In genomic region chr1:57381871-57382270, GRCh38 we compare ENCODE assay signal across 27 cellular contexts. TPM values are rescaled to one million over a fixed set of nuclear protein-coding genes. Genes with fewer than 3 reads are reported as not detected.
"Had no signal": no experiment of that assay in that cellular context is flagged by ENCODE, and none has a peak within 500 bp of the region (broad histone marks: within the 10 kb centered on the region; RNA-seq: fewer than 3 reads in every experiment).

No MANE protein-coding gene starts in this region.

- DNase-seq: dermis blood vessel endothelial cell; dorsolateral prefrontal cortex; effector CD4-positive, alpha-beta T cell; effector memory CD4-positive, alpha-beta T cell; erythroblast; esophagus squamous epithelium; foreskin fibroblast; foreskin melanocyte; gastrocnemius medialis; glutamatergic neuron; head of caudate nucleus; heart right ventricle; hippocampal formation; left cardiac atrium; left lung; left ventricle myocardium superior; lower lobe of right lung; mesenchymal stem cell; midbrain had no signal

- H3K9me3 ChIP-seq: esophagus squamous epithelium, gastrocnemius medialis, heart right ventricle, left lung, lower lobe of right lung had no signal

- FAIRE-seq: colon, endometrium, islet of Langerhans, keratinocyte had no signal

- H3K4me1 ChIP-seq: esophagus squamous epithelium, gastrocnemius medialis, left lung, lower lobe of right lung had no signal

- ATAC-seq: esophagus mucosa, gastrocnemius medialis, heart right ventricle, left cardiac atrium, left lung, left ventricle myocardium superior, lower lobe of right lung had no signal

- H3K27me3 ChIP-seq: gastrocnemius medialis, left lung had no signal

- H3K4me3 ChIP-seq: coronary artery, dorsolateral prefrontal cortex, esophagus squamous epithelium, gastrocnemius medialis, heart right ventricle, left lung, lower lobe of right lung had no signal

- H3K27ac ChIP-seq: coronary artery, dorsolateral prefrontal cortex, epithelial cell of prostate, esophagus squamous epithelium, gastrocnemius medialis, heart right ventricle, left lung, lower lobe of right lung had no signal

- H3K36me3 ChIP-seq: esophagus squamous epithelium, gastrocnemius medialis, heart right ventricle, left lung, lower lobe of right lung had no signal

RNA-seq across cellular contexts. Expression of gene DAB1, which starts 42.0 kb away (rescaled TPM):
- total RNA-seq: dermis blood vessel endothelial cell, lung microvascular endothelial cell had no signal
